ENCODE assay signal across 8 cellular contexts in the genomic region with DNA sequence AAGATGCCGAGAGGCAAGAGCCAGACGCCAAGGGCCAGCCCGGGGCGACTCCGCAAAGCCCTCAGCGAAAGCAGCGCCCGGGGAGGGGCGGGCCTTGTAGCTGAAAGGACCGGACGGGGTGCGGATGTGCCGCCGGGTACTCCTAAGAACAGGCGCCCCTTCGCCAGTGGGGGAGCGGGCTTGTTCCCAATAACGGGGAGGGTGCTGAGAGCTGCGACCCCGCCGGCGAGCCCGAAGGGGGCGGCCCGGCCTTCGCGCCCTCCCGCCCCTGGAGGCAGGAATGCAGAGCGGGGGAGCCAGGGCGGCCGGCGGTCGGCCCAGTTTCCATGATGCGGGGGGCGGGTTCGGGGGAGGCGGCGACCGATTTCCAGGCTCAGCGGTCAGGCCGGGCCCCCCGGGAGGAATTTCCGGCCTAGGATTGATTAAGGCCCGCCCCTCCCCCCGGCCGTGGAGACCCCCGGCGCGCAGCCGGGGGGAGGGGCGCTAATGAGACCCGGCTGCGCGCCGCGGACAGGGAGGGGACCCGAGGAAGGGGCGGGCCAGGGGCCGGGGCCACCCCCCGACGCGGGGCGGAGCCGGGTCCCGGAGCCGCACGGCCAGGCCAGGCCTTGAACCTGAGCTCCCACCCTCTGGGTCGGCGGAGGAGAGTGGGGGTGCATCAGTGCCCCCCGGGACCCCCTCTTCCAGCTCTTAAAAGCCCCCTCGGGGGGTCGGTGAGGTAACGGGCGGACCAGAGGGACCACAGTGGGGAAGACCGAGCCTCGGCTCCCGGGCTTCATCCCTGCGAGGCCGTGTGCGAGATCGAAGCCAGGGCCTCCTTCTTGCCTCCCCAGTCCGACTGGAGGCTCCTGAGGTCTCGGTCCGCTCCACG. TPM values are rescaled to one million over a fixed set of nuclear protein-coding genes. Genes with fewer than 3 reads are reported as not detected.
DNase-seq lines count a peak whose midpoint lies in the region; ATAC-seq and TF ChIP-seq lines count a peak whose summit lies in the region.

No MANE protein-coding gene starts in this region.

- no peaks in the 10 kb centered on the region for H3K9me3 Mint-ChIP-seq in activated T-cell treated with anti-CD3 and anti-CD28 coated beads, Interleukin-2, amount 50 U/mL, for 24 hours
- peaks cover 0 to 2% (median 0%) of the 10 kb centered on the region in 11 donors for H3K9me3 Mint-ChIP-seq in naive thymus-derived CD4-positive, alpha-beta T cell

- peaks cover 10% of the 10 kb centered on the region for H3K4me1 Mint-ChIP-seq in activated T-cell treated with anti-CD3 and anti-CD28 coated beads, Interleukin-2, amount 50 U/mL, for 24 hours (ENCODE audit: low read depth)
- peaks cover 3 to 14% (median 9%) of the 10 kb centered on the region in 7 donors for H3K4me1 Mint-ChIP-seq in naive thymus-derived CD4-positive, alpha-beta T cell

- H3K36me3 Mint-ChIP-seq in activated T-cell treated with anti-CD3 and anti-CD28 coated beads, Interleukin-2, amount 50 U/mL, for 24 hours (ENCODE audit: low read depth), result peaks cover 5% of the 10 kb centered on the region
- H3K36me3 Mint-ChIP-seq in naive thymus-derived CD4-positive, alpha-beta T cell, result no peaks in the 10 kb centered on the region

- H3K4me1 ChIP-seq in esophagus squamous epithelium (peaks cover 28 to 57% (median 38%) of the 10 kb centered on the region in 3 donors), stomach (peaks cover 36 to 60% (median 47%) of the 10 kb centered on the region in 4 donors)
- H3K4me1 ChIP-seq in naive thymus-derived CD4-positive, alpha-beta T cell (ENCODE audit: control insufficient read depth in 2 of 2, insufficient read depth in 2 of 2, low read length in 2 of 2), result peaks cover 6 to 11% of the 10 kb centered on the region in 2 donors

- H3K27ac Mint-ChIP-seq in activated T-cell treated with anti-CD3 and anti-CD28 coated beads, Interleukin-2, amount 50 U/mL, for 24 hours, result peak overlapping the region; percentile 40
- no peak overlapping the region for H3K27ac Mint-ChIP-seq in naive thymus-derived CD4-positive, alpha-beta T cell

- no peaks in the 10 kb centered on the region for H3K9me3 ChIP-seq in esophagus squamous epithelium
- H3K9me3 ChIP-seq in naive thymus-derived CD4-positive, alpha-beta T cell (ENCODE audit: control insufficient read depth in 2 of 3, low read length in 3 of 3), result no peaks in the 10 kb centered on the region
- H3K9me3 ChIP-seq in stomach, result no peaks in the 10 kb centered on the region

- intact Hi-C loops in esophagus squamous epithelium (cut with DNase I) (loop anchor here (10.0 kb wide), 1 partner anchor 60 kb away; the partner anchor contains the start of gene SRSF4), stomach (cut with DNase I; ENCODE audit: low total_unique reads) (loop anchor here (10.0 kb wide), 1 partner anchor 60 kb away; the partner anchor contains the start of gene SRSF4)
- intact Hi-C loops in naive thymus-derived CD4-positive, alpha-beta T cell (cut with micrococcal nuclease), result loop anchor here in 1 of 2 donors (5.0 kb wide), 1 partner anchor 58 kb away; the partner anchor contains the start of gene SRSF4

- peak overlapping the region; percentile 76 for H3K4me3 Mint-ChIP-seq in activated T-cell treated with anti-CD3 and anti-CD28 coated beads, Interleukin-2, amount 50 U/mL, for 24 hours
- peak overlapping the region; percentile 27 to 94 (median 74) for H3K4me3 Mint-ChIP-seq in naive thymus-derived CD4-positive, alpha-beta T cell

- H3K27me3 ChIP-seq in esophagus squamous epithelium, result peaks cover 0 to 49% (median 0%) of the 10 kb centered on the region in 4 donors
- peaks cover 0 to 12% of the 10 kb centered on the region in 2 donors for H3K27me3 ChIP-seq in naive thymus-derived CD4-positive, alpha-beta T cell (ENCODE audit: control insufficient read depth in 2 of 2, insufficient read depth in 2 of 2, low read length in 2 of 2)
- peaks cover 0 to 62% (median 51%) of the 10 kb centered on the region in 3 donors for H3K27me3 ChIP-seq in stomach

- no peak for TF ChIP-seq EP300 in stomach (IDR thresholded peaks at IDR 0.05)

- H3K4me3 ChIP-seq in esophagus squamous epithelium (peak overlapping the region; percentile 28 to 82 (median 66)), stomach (peak overlapping the region; percentile 63 to 74 (median 68))
- peak overlapping the region; percentile 48 for H3K4me3 ChIP-seq in naive thymus-derived CD4-positive, alpha-beta T cell (ENCODE audit: low read length)

- peak in 2 of 4 donors; percentile 55 to 72 for TF ChIP-seq POLR2A in esophagus squamous epithelium (IDR thresholded peaks at IDR 0.05)
- TF ChIP-seq POLR2A in stomach (IDR thresholded peaks at IDR 0.05), result no peak

- peak; percentile 46 for ATAC-seq in naive thymus-derived CD4-positive, alpha-beta T cell
- ATAC-seq in HG03354 (IDR thresholded peaks at IDR 0.05; ENCODE audit: poor library complexity, severe bottlenecking, unreplicated experiment) (no peak), GM21576 (IDR thresholded peaks at IDR 0.05; ENCODE audit: unreplicated experiment) (no peak)

- 10 to 46% methylated on average over 10 to 15 of the region's 85 CpGs for WGBS in esophagus squamous epithelium, 2 donors
- WGBS in stomach, 5 donors, result 3 to 16% (median 4%) methylated on average over 37 to 85 of the region's 85 CpGs

- CTCF ChIA-PET in naive thymus-derived CD4-positive, alpha-beta T cell (lab: Charles Lee), result interaction anchor here (0.5 to 0.7 kb wide), 2 partner anchors 23 to 92 kb away, joined by 3 read pairs; no protein-coding TSS in a partner anchor

- H3K36me3 ChIP-seq in esophagus squamous epithelium (no peaks in the 10 kb centered on the region), stomach (no peaks in the 10 kb centered on the region)
- H3K36me3 ChIP-seq in naive thymus-derived CD4-positive, alpha-beta T cell (ENCODE audit: control insufficient read depth in 2 of 3, insufficient read depth in 3 of 3, low read length in 3 of 3), result no peaks in the 10 kb centered on the region

- DNase-seq in ELR (ENCODE audit: low read depth) (peak; percentile 81), NCI-H748 (lab: John Stamatoyannopoulos, UW; ENCODE audit: unreplicated experiment) (peak; percentile 55), esophagus squamous epithelium (lab: John Stamatoyannopoulos, UW) (no peak), stomach (peak; percentile 63)
- peak; percentile 81 for DNase-seq in activated T-cell treated with anti-CD3 and anti-CD28 coated beads, Interleukin-2, amount 50 U/mL, for 24 hours
- DNase-seq in naive thymus-derived CD4-positive, alpha-beta T cell, result peak; percentile 27 to 71 (median 46)

- peaks cover 23% of the 10 kb centered on the region for H3K27me3 Mint-ChIP-seq in activated T-cell treated with anti-CD3 and anti-CD28 coated beads, Interleukin-2, amount 50 U/mL, for 24 hours
- H3K27me3 Mint-ChIP-seq in naive thymus-derived CD4-positive, alpha-beta T cell, result peaks cover 9 to 41% (median 13%) of the 10 kb centered on the region in 5 donors

- H3K27ac ChIP-seq in esophagus squamous epithelium, result peak overlapping the region; percentile 79 to 97 (median 90)
- no peak overlapping the region for H3K27ac ChIP-seq in naive thymus-derived CD4-positive, alpha-beta T cell (ENCODE audit: low read depth, low read length)
- peak overlapping the region; percentile 81 to 93 (median 88) for H3K27ac ChIP-seq in stomach

- TF ChIP-seq CTCF in esophagus squamous epithelium (IDR thresholded peaks at IDR 0.05) (peak in 5 of 6 experiments; percentile 47 to 85 (median 77)), stomach (IDR thresholded peaks at IDR 0.05) (peak in 5 of 7 experiments; percentile 66 to 88 (median 71))

- POLR2A ChIA-PET in naive thymus-derived CD4-positive, alpha-beta T cell (lab: Charles Lee), result interaction anchor here (0.7 to 1.1 kb wide), 2 partner anchors 56 to 58 kb away, joined by 3 to 4 read pairs; no protein-coding TSS in a partner anchor

RNA-seq across cellular contexts. Expression of gene TMEM200B, which starts 0.9 kb away (rescaled TPM):
- 1 to 10 TPM in 3 of 4 donors, under 1 TPM in 1; 0.91 to 5.3 (median 3.4) TPM for total RNA-seq in esophagus squamous epithelium
- total RNA-seq in naive thymus-derived CD4-positive, alpha-beta T cell, result not detected
- polyA plus RNA-seq in naive thymus-derived CD4-positive, alpha-beta T cell, result not detected
- total RNA-seq in stomach, result 1 to 10 TPM in 1 of 5 donors, under 1 TPM in 1, not detected in 3; 0.45 to 8.3 TPM
- 1 to 10 TPM; 1.4 to 4.0 (median 2.8) TPM for polyA plus RNA-seq in stomach

RNA-seq across cellular contexts. Expression of gene SRSF4, which starts 57.1 kb away (rescaled TPM):
- total RNA-seq in esophagus squamous epithelium (10 to 100 TPM; 41.4 to 82.6 (median 56.4) TPM), stomach (100 to 1,000 TPM in 1 of 5 donors, 10 to 100 TPM in 4; 25.1 to 328 (median 65.8) TPM)
- 100 to 1,000 TPM in 1 of 5 experiments, 10 to 100 TPM in 4; 77.6 to 110 (median 79.9) TPM for total RNA-seq in naive thymus-derived CD4-positive, alpha-beta T cell
- 100 to 1,000 TPM in 1 of 2 donors, 10 to 100 TPM in 1; 76.1 to 123 TPM for polyA plus RNA-seq in naive thymus-derived CD4-positive, alpha-beta T cell
- polyA plus RNA-seq in stomach, result 10 to 100 TPM; 38.9 to 56.5 (median 49.6) TPM
